ENCODE assay signal across 8 cellular contexts in genomic region chr9:14846871-14847311, GRCh38.
DNase-seq lines count a peak whose midpoint lies in the region; ATAC-seq and TF ChIP-seq lines count a peak whose summit lies in the region.

No MANE protein-coding gene starts in this region.

- no peaks in the 10 kb centered on the region for H3K4me1 ChIP-seq in CD4-positive, alpha-beta memory T cell (ENCODE audit: insufficient read depth, low read length)

- H3K27me3 Mint-ChIP-seq in CD4-positive, alpha-beta memory T cell, result peaks cover 5 to 11% of the 10 kb centered on the region in 2 donors

- POLR2A ChIA-PET in CD4-positive, alpha-beta memory T cell (lab: Charles Lee; ENCODE audit: partially characterized antibody), result no interaction called here

- intact Hi-C loops in CD4-positive, alpha-beta memory T cell (cut with micrococcal nuclease), result no loop called here

- DNase-seq in CD4-positive, alpha-beta memory T cell, result peak in 4 of 5 donors; percentile 8 to 33 (median 19)
- DNase-seq in NCI-H524 treated with DMSO at 0.1 percent for 48 hours (lab: John Stamatoyannopoulos, UW), result peak; percentile 9
- DNase-seq in activated CD8-positive, alpha-beta memory T cell treated with anti-CD3 and anti-CD28 coated beads, Interleukin-2, amount 50 U/mL, for 24 hours (ENCODE audit: extremely low read depth), result peak; percentile 7
- DNase-seq in fibroblast of villous mesenchyme (ENCODE audit: low read depth), result peak; percentile 37
- peak; percentile 65 for DNase-seq in retina
- DNase-seq in hippocampal formation (lab: John Stamatoyannopoulos, UW), result no peak

- no peaks in the 10 kb centered on the region for H3K36me3 Mint-ChIP-seq in CD4-positive, alpha-beta memory T cell

- peaks cover 3% of the 10 kb centered on the region for H3K27me3 ChIP-seq in CD4-positive, alpha-beta memory T cell (ENCODE audit: insufficient read depth, low read length)

- H3K27ac Mint-ChIP-seq in CD4-positive, alpha-beta memory T cell, result no peak overlapping the region

- no peaks in the 10 kb centered on the region for H3K4me1 Mint-ChIP-seq in CD4-positive, alpha-beta memory T cell

- H3K36me3 ChIP-seq in CD4-positive, alpha-beta memory T cell (ENCODE audit: insufficient read depth, low read length), result no peaks in the 10 kb centered on the region

- no peaks in the 10 kb centered on the region for H3K9me3 ChIP-seq in CD4-positive, alpha-beta memory T cell (ENCODE audit: control insufficient read depth in 1 of 2, low read length in 2 of 2)

- CTCF ChIA-PET in CD4-positive, alpha-beta memory T cell (lab: Charles Lee; ENCODE audit: partially characterized antibody), result interaction anchor here (0.6 to 1.5 kb wide), 2 partner anchors 9 to 74 kb away, joined by 3 to 6 read pairs; no protein-coding TSS in a partner anchor

- no peak overlapping the region for H3K4me3 Mint-ChIP-seq in CD4-positive, alpha-beta memory T cell

- H3K9me3 Mint-ChIP-seq in CD4-positive, alpha-beta memory T cell, result peaks cover 0 to 4% (median 0%) of the 10 kb centered on the region in 8 donors

- H3K4me3 ChIP-seq in CD4-positive, alpha-beta memory T cell (ENCODE audit: low read length in 2 of 2), result no peak overlapping the region
- no peak overlapping the region for H3K4me3 ChIP-seq in fibroblast of villous mesenchyme (ENCODE audit: low read depth, low read length)

- H3K27ac ChIP-seq in CD4-positive, alpha-beta memory T cell (ENCODE audit: low read depth, low read length), result no peak overlapping the region

- TF ChIP-seq CTCF in fibroblast of villous mesenchyme (IDR thresholded peaks at IDR 0.05; ENCODE audit: insufficient read depth, low read depth, low read length), result peak; percentile 87

- ATAC-seq in GM19035 (IDR thresholded peaks at IDR 0.05; ENCODE audit: unreplicated experiment), result peak; percentile 98
- ATAC-seq in HG03135 (IDR thresholded peaks at IDR 0.05; ENCODE audit: unreplicated experiment), result peak; percentile 98

Comparison
In these comparisons a context has a peak if more than half of its experiments do, and no peak if none do; other contexts are left out.
1. DNase-seq: peak in CD4-positive, alpha-beta memory T cell (4 of 5), NCI-H524 treated with DMSO at 0.1 percent for 48 hours (single experiment), activated CD8-positive, alpha-beta memory T cell treated with anti-CD3 and anti-CD28 coated beads, Interleukin-2, amount 50 U/mL, for 24 hours (single experiment), fibroblast of villous mesenchyme (single experiment) and retina (single experiment); none in hippocampal formation (0 of 2).